34 cellular contexts compared by ENCODE assay signal in genomic region chr12:83603106-83603505, GRCh38.
"Had no signal": no experiment of that assay in that cellular context is flagged by ENCODE, and none has a peak within 500 bp of the region (broad histone marks: within the 10 kb centered on the region; RNA-seq: fewer than 3 reads in every experiment).

No MANE protein-coding gene starts in this region.

- H3K4me1 ChIP-seq: adrenal gland, body of pancreas, breast epithelium had no signal

- ATAC-seq: activated CD8-positive, alpha-beta T cell treated with anti-CD3 and anti-CD28 coated beads for 36 hours; activated naive CD4-positive, alpha-beta T cell treated with anti-CD3 and anti-CD28 coated beads, Interleukin-2, amount 50 U/mL, for 72 hours; activated T-cell treated with anti-CD3 and anti-CD28 coated beads, Interleukin-2, amount 50 U/mL, for 4 hours; activated T-cell treated with anti-CD3 and anti-CD28 coated beads, Interleukin-2, amount 50 U/mL, for 72 hours; activated T-helper 17 cell treated with anti-CD3 and anti-CD28 coated beads, Interleukin-2, amount 50 U/mL, for 72 hours; body of pancreas had no signal

- H3K27ac ChIP-seq: adrenal gland, body of pancreas, brain microvascular endothelial cell, breast epithelium, VCaP had no signal

- DNase-seq: activated B cell treated with CpG ODN at 0.5 μM for 24 hours; activated CD4-positive, alpha-beta memory T cell treated with anti-CD3 and anti-CD28 coated beads for 36 hours; activated CD4-positive, alpha-beta T cell treated with anti-CD3 and anti-CD28 coated beads for 4 hours; activated CD4-positive, alpha-beta T cell treated with anti-CD3 and anti-CD28 coated beads, Interleukin-2, amount 10 ng/mL, durations not matched to agents 24 days and 14 days; activated CD4-positive, alpha-beta T cell treated with anti-CD3 and anti-CD28 coated beads, Interleukin-2, amount 50 U/mL, for 1 hour; activated CD4-positive, alpha-beta T cell treated with anti-CD3 and anti-CD28 coated beads, Interleukin-2, amount 50 U/mL, for 4 hours; activated CD4-positive, CD25-positive, alpha-beta regulatory T cell treated with anti-CD3 and anti-CD28 coated beads, Interleukin-2, amount 50 U/mL, for 72 hours; activated CD8-positive, alpha-beta memory T cell treated with anti-CD3 and anti-CD28 coated beads, Interleukin-2, amount 50 U/mL, for 4 hours; activated CD8-positive, alpha-beta T cell treated with anti-CD3 and anti-CD28 coated beads for 36 hours; activated effector memory CD4-positive, alpha-beta T cell treated with anti-CD3 and anti-CD28 coated beads, Interleukin-2, amount 50 U/mL, for 16 hours; activated gamma-delta T cell treated with Interleukin-2 at 50 U/mL for 16 hours; activated naive CD4-positive, alpha-beta T cell; activated naive CD4-positive, alpha-beta T cell treated with anti-CD3 and anti-CD28 coated beads for 36 hours; activated naive CD4-positive, alpha-beta T cell treated with anti-CD3 and anti-CD28 coated beads, Interleukin-2, amount 50 U/mL, for 16 hours; activated naive CD8-positive, alpha-beta T cell treated with anti-CD3 and anti-CD28 coated beads for 36 hours; activated T-cell treated with anti-CD3 and anti-CD28 coated beads for 4 hours; activated T-cell treated with anti-CD3 and anti-CD28 coated beads, Interleukin-2, amount 50 U/mL, for 1 hour; activated T-cell treated with anti-CD3 and anti-CD28 coated beads, Interleukin-2, amount 50 U/mL, for 4 hours; activated T-cell treated with anti-CD3 and anti-CD28 coated beads, Interleukin-2, amount 50 U/mL, for 72 hours; adrenal gland; amniotic stem cell; aorta; body of pancreas; brain microvascular endothelial cell; central memory CD4-positive, alpha-beta T cell; T-helper 2 cell; T-helper 9 cell had no signal

- FAIRE-seq: astrocyte, colon, TTC549 had no signal

- H3K27me3 ChIP-seq: adrenal gland, body of pancreas, brain microvascular endothelial cell, breast epithelium had no signal

- H3K36me3 ChIP-seq: adrenal gland, brain microvascular endothelial cell, breast epithelium had no signal

- H3K4me3 ChIP-seq: adrenal gland, body of pancreas, breast epithelium had no signal
